In the genomic region with DNA sequence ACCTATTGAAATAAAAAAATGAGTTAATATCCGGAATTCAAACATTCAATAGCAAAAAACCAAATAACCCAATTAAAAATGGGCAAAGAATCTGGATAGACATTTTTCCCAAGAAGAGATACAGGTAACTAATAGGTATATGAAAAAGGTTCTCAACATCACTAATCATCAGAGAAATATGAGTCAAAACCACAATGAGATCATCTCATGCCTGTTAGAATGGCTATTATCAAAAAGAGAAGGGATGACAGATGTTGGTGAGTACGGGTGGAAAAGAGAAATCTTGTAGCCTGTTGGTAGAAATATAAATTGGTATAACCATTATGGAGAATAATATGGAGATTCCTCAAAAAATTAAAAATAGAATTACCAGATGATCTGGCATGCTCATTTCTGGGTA, we compare ENCODE assay signal across 27 cellular contexts. TPM values are rescaled to one million over a fixed set of nuclear protein-coding genes. Genes with fewer than 3 reads are reported as not detected.
DNase-seq lines count a peak whose midpoint lies in the region; ATAC-seq, FAIRE-seq and TF ChIP-seq lines count a peak whose summit lies in the region.
"Had no signal": no experiment of that assay in that cellular context is flagged by ENCODE, and none has a peak within 500 bp of the region (broad histone marks: within the 10 kb centered on the region; RNA-seq: fewer than 3 reads in every experiment).

No MANE protein-coding gene starts in this region.

- H3K27me3 ChIP-seq in K562 (ENCODE audit: control insufficient read depth in 2 of 2, insufficient read depth in 2 of 2, low read length in 2 of 2) = peaks cover 0 to 4% of the 10 kb centered on the region in 2 experiments; a peak in 1 of 5 replicates
- H3K27me3 ChIP-seq: MG63 had no signal

- no peak for ATAC-seq in K562

- CTCF ChIA-PET in K562 (lab: Yijun Ruan, JAX; ENCODE audit: low intra/inter-chr PET ratio) = interaction anchor here (0.6 kb wide), 1 partner anchor 322 kb away, joined by 3 read pairs; no protein-coding TSS in a partner anchor

- no peaks in the 10 kb centered on the region for H3K9me1 ChIP-seq in K562 (ENCODE audit: control insufficient read depth, insufficient read depth, low read length)

- H3K4me2 ChIP-seq in K562 (ENCODE audit: insufficient read depth, low read length) = no peak overlapping the region
- H3K4me2 ChIP-seq: SK-N-SH had no signal

- DNase-seq in HT1080 (ENCODE audit: low read depth) (peak; percentile 10), RPMI7951 (ENCODE audit: low read depth) (peak; percentile 2), K562 (ENCODE audit: extremely low read depth in 1 of 4, low spot score in 3 of 4) (no peak), kidney tubule cell (ENCODE audit: low spot score) (peak; percentile 9), NCI-H187 treated with DMSO at 0.1 percent for 48 hours (lab: John Stamatoyannopoulos, UW) (no peak), COLO829 (ENCODE audit: low spot score) (no peak), NK-92 (lab: John Stamatoyannopoulos, UW; ENCODE audit: unreplicated experiment) (no peak)
- DNase-seq: Caco-2; CD4-positive, alpha-beta T cell; DMS 273 treated with DMSO at 0.1 percent for 48 hours; Karpas-422; MG63; NCI-H1048; NCI-H1417 treated with DMSO at 0.1 percent for 48 hours; NCI-H187; NCI-H2107; NCI-H345; NCI-H524 treated with DMSO at 0.1 percent for 48 hours; OCI-M1; SHP77 treated with DMSO at 0.1 percent for 48 hours; SK-N-SH had no signal

- no peaks in the 10 kb centered on the region for H4K20me1 ChIP-seq in K562 (replicated peaks; ENCODE audit: control insufficient read depth, insufficient read depth, low read length)

- no peak overlapping the region for H3K9ac ChIP-seq in K562 (ENCODE audit: insufficient read depth in 1 of 2, low read depth in 2 of 2, low read length in 2 of 2)
- H3K9ac ChIP-seq: SK-N-SH had no signal

- 0% methylated on average over 2 of the region's 2 CpGs for WGBS in K562 (ENCODE audit: insufficient coverage, low coverage, missing lambda C conversion rate)

- TF ChIP-seq EP300 in K562 (IDR thresholded peaks at IDR 0.05; ENCODE audit: low read length) = no peak

- no peak for TF ChIP-seq POLR2A in K562 (conservative IDR thresholded peaks at IDR 0.05)

- BruUV-seq in K562 (replicated peaks; lab: Mats Ljungman, UMichigan) = no TSS peak

- intact Hi-C loops in K562 (cut with micrococcal nuclease) = no loop called here

- H3K9me3 ChIP-seq in K562 (replicated peaks; ENCODE audit: control insufficient read depth, insufficient read depth, low read depth, low read length) = no peaks in the 10 kb centered on the region
- H3K9me3 ChIP-seq: MG63, SK-N-SH had no signal

- POLR2A ChIA-PET in K562 (lab: Yijun Ruan, JAX) = no interaction called here

- H3K4me3 ChIP-seq in K562 = no peak overlapping the region
- H3K4me3 ChIP-seq: MG63 had no signal

- no peaks in the 10 kb centered on the region for H3K79me2 ChIP-seq in K562 (ENCODE audit: control insufficient read depth, insufficient read depth, low read length)

- H2AFZ ChIP-seq in K562 (ENCODE audit: low read depth, low read length) = no peak overlapping the region

- no peaks in the 10 kb centered on the region for H3K36me3 ChIP-seq in K562 (ENCODE audit: control insufficient read depth, insufficient read depth, low read length)
- H3K36me3 ChIP-seq: MG63 had no signal

- no peak for FAIRE-seq in K562 (lab: Jason Lieb, UNC)
- FAIRE-seq: G401.6, GM19239 had no signal

- TF ChIP-seq CTCF in K562 (IDR thresholded peaks at IDR 0.05 in 2 of 3, conservative IDR thresholded peaks at IDR 0.05 in 1 of 3; ENCODE audit: insufficient read depth in 2 of 3, low read depth in 1 of 3, low read length in 3 of 3) = no peak

- no peak overlapping the region for H3K27ac ChIP-seq in K562 (ENCODE audit: extremely low read depth, low read depth, low read length)

- in situ Hi-C loops in K562 (cut with MboI) = no loop called here

- no peak for TF ChIP-seq RAD21 in K562 (CRISPR knock-in tag; conservative IDR thresholded peaks at IDR 0.05 in 1 of 2, IDR thresholded peaks at IDR 0.05 in 1 of 2)

- no peaks in the 10 kb centered on the region for H3K4me1 ChIP-seq in K562 (replicated peaks in 1 of 2; ENCODE audit: control insufficient read depth in 2 of 2, insufficient read depth in 2 of 2, low read length in 2 of 2)

TF ChIP-seq in K562, 482 proteins besides CTCF, POLR2A, EP300 and RAD21 (continues in another document):
- TF ChIP-seq ATF3 (IDR thresholded peaks at IDR 0.05) (peak; percentile 30; the same call in 1 of the 2 replicates), ATF3 (CRISPR knock-in tag; conservative IDR thresholded peaks at IDR 0.05) (no peak)

RNA-seq across cellular contexts. Expression of gene OR6M1, which starts 26.9 kb away (rescaled TPM):
- total RNA-seq in HT1080 (2014; rRNA removed; shearing (Covaris generic)) = not detected in 2 replicates
- not detected in 2 replicates for polyA plus RNA-seq in HT1080 (2015; cell fraction: cytosol; rRNA removed)
- polyA plus RNA-seq in HT1080 (2015; cell fraction: nucleus; rRNA removed) = not detected in 2 replicates
- total RNA-seq in RPMI7951 (2014; rRNA removed; shearing (Covaris generic)) = not detected in 2 replicates
- not detected in 2 replicates for total RNA-seq in K562 (2011; cell fraction: chromatin; rRNA removed; ENCODE audit: low replicate concordance)
- not detected in 2 replicates for total RNA-seq in K562 (2011; cell fraction: nucleolus; rRNA removed)
- not detected in 2 replicates for total RNA-seq in K562 (2011; cell fraction: nucleoplasm; rRNA removed)
- total RNA-seq in K562 (2014; rRNA removed) = not detected in 2 replicates
- total RNA-seq in K562 (2014; rRNA removed; fragmentation: Illumina TruSeq; extraction: Trizol) = not detected in 2 replicates
- total RNA-seq in K562 (2015; rRNA removed; fragmentation: Illumina TruSeq; extraction: Trizol) = not detected in 2 replicates
- not detected in 2 replicates for total RNA-seq in K562 (2021)
- polyA plus RNA-seq in K562 (2011; rRNA removed) = not detected in 2 replicates
- not detected in 2 replicates for polyA plus RNA-seq in K562 (2011; cell fraction: cytosol; rRNA removed)
- not detected in 2 replicates for polyA plus RNA-seq in K562 (2011; cell fraction: nucleus; rRNA removed)
- polyA plus RNA-seq in K562 (2012) = not detected in 2 replicates
- polyA plus RNA-seq in K562 (2014; fragmentation: Illumina TruSeq; extraction: Trizol) = not detected in 2 replicates
- polyA plus RNA-seq in K562 (2014; fragmentation: Nextera tagmentation; extraction: Ambion mirVana) = not detected
- not detected in 2 replicates for polyA plus RNA-seq in K562 (2014; rRNA removed)
- not detected in 2 replicates for polyA minus RNA-seq in K562 (2011; rRNA and poly(A)+ RNA removed)
- polyA minus RNA-seq in K562 (2011; cell fraction: cytosol; rRNA and poly(A)+ RNA removed) = not detected in 2 replicates
- not detected in 2 replicates for polyA minus RNA-seq in K562 (2011; cell fraction: nucleus; rRNA and poly(A)+ RNA removed)
- total RNA-seq: Caco-2; CD4-positive, alpha-beta T cell; Daoy; H4 had no signal
- polyA plus RNA-seq: BJ, IgD-negative memory B cell, SK-N-SH had no signal

RNA-seq across cellular contexts. Expression of gene TMEM225, which starts 52.4 kb away (rescaled TPM):
- not detected in 2 replicates for total RNA-seq in HT1080 (2014; rRNA removed; shearing (Covaris generic))
- not detected in 2 replicates for polyA plus RNA-seq in HT1080 (2015; cell fraction: cytosol; rRNA removed)
- not detected in 2 replicates for polyA plus RNA-seq in HT1080 (2015; cell fraction: nucleus; rRNA removed)
- total RNA-seq in RPMI7951 (2014; rRNA removed; shearing (Covaris generic)) = not detected in 2 replicates
- total RNA-seq in K562 (2011; cell fraction: chromatin; rRNA removed; ENCODE audit: low replicate concordance) = not detected in 2 replicates
- total RNA-seq in K562 (2011; cell fraction: nucleolus; rRNA removed) = not detected in 2 replicates
- total RNA-seq in K562 (2011; cell fraction: nucleoplasm; rRNA removed) = not detected in 2 replicates
- total RNA-seq in K562 (2014; rRNA removed) (not detected in 2 replicates), K562 (2014; rRNA removed; fragmentation: Illumina TruSeq; extraction: Trizol) (not detected in 2 replicates), K562 (2015; rRNA removed; fragmentation: Illumina TruSeq; extraction: Trizol) (not detected in 2 replicates), K562 (2021) (not detected in 2 replicates)
- polyA plus RNA-seq in K562 (2011; rRNA removed) (not detected in 2 replicates), K562 (2014; fragmentation: Illumina TruSeq; extraction: Trizol) (not detected in 2 replicates), K562 (2014; fragmentation: Nextera tagmentation; extraction: Ambion mirVana) (not detected), K562 (2014; rRNA removed) (not detected in 2 replicates)
- polyA plus RNA-seq in K562 (2011; cell fraction: cytosol; rRNA removed) = not detected in 2 replicates
- polyA plus RNA-seq in K562 (2011; cell fraction: nucleus; rRNA removed) = not detected in 2 replicates
- not detected in 2 replicates for polyA plus RNA-seq in K562 (2012)
- not detected in 2 replicates for polyA minus RNA-seq in K562 (2011; rRNA and poly(A)+ RNA removed)
- not detected in 2 replicates for polyA minus RNA-seq in K562 (2011; cell fraction: cytosol; rRNA and poly(A)+ RNA removed)
- polyA minus RNA-seq in K562 (2011; cell fraction: nucleus; rRNA and poly(A)+ RNA removed) = not detected in 2 replicates
- total RNA-seq: Caco-2; CD4-positive, alpha-beta T cell; Daoy; H4 had no signal
- polyA plus RNA-seq: BJ, IgD-negative memory B cell, SK-N-SH had no signal

Comparison
In these comparisons a context has a peak if more than half of its experiments do, and no peak if none do; other contexts are left out.
1. DNase-seq: peak in HT1080 (single experiment), RPMI7951 (single experiment) and kidney tubule cell (single experiment); none in K562 (0 of 4), NCI-H187 treated with DMSO at 0.1 percent for 48 hours (single experiment), COLO829 (single experiment) and NK-92 (single experiment).